ENCODE assay signal across 11 cellular contexts in the genomic region with DNA sequence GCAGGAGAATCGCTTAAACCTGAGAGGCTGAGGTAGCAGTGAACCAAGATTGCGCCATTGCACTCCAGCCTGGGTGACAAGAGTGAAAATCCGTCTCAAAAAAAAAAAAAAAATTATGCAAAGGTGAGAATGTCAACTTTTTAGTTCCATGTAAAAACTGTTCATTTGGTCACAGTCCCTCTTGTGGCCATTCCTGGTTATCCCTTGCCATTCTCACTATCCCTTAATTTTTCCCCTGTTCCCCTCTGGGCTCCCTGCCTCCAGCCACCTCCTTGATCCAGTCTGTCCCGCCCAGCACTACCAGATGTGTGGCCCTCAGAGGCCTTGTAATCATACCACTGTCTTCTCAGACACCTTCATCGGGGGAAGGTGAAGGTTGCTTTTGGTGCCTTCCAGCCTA. TPM values are rescaled to one million over a fixed set of nuclear protein-coding genes. Genes with fewer than 3 reads are reported as not detected.
A peak's percentile ranks its signal among the peaks of the same experiment; 100 is the strongest.
DNase-seq lines count a peak whose midpoint lies in the region; ATAC-seq and TF ChIP-seq lines count a peak whose summit lies in the region.
"Had no signal": no experiment of that assay in that cellular context is flagged by ENCODE, and none has a peak within 500 bp of the region (broad histone marks: within the 10 kb centered on the region; RNA-seq: fewer than 3 reads in every experiment).

No MANE protein-coding gene starts in this region.

- H3K27me3 ChIP-seq in neural progenitor cell = no peaks in the 10 kb centered on the region

- peaks cover 82% of the 10 kb centered on the region for H4K20me1 ChIP-seq in neural progenitor cell (ENCODE audit: low read depth)

- no peaks in the 10 kb centered on the region for H3K36me3 ChIP-seq in neural progenitor cell

- H3K36me3 Mint-ChIP-seq in HFFc6 (ENCODE audit: low read depth) (peaks cover 6% of the 10 kb centered on the region; the same call in 1 of the 2 replicates), neural progenitor cell (peaks cover 1% of the 10 kb centered on the region)

- H3K79me2 ChIP-seq in neural progenitor cell (ENCODE audit: low read depth) = peaks cover 93% of the 10 kb centered on the region

- DNase-seq in COR-L47 (lab: John Stamatoyannopoulos, UW) (peak; percentile 4), HFFc6 (no peak), choroid plexus epithelial cell (ENCODE audit: low read depth) (no peak), neural progenitor cell (ENCODE audit: low spot score) (peak; percentile 25), NCI-H1694 treated with DMSO at 0.1 percent for 48 hours (lab: John Stamatoyannopoulos, UW) (no peak)
- DNase-seq: activated CD4-positive, alpha-beta memory T cell treated with anti-CD3 and anti-CD28 coated beads for 36 hours; immature natural killer cell; retina had no signal

- no peak overlapping the region for H3K27ac ChIP-seq in neural progenitor cell
- H3K27ac ChIP-seq: coronary artery had no signal

- H3K4me3 Mint-ChIP-seq in HFFc6 (no peak overlapping the region), neural progenitor cell (peak overlapping the region; percentile 44)
- H3K4me3 Mint-ChIP-seq: activated CD4-positive, alpha-beta memory T cell treated with anti-CD3 and anti-CD28 coated beads for 36 hours; immature natural killer cell had no signal

- no peak overlapping the region for H3K4me2 ChIP-seq in neural progenitor cell

- H3K4me3 ChIP-seq in choroid plexus epithelial cell (ENCODE audit: low read depth, low read length) = no peak overlapping the region
- H3K4me3 ChIP-seq in neural progenitor cell = no peak overlapping the region
- H3K4me3 ChIP-seq: coronary artery had no signal

- no peaks in the 10 kb centered on the region for H3F3A ChIP-seq in neural progenitor cell (ENCODE audit: low read depth)

- no peak overlapping the region for H2AFZ ChIP-seq in neural progenitor cell (replicated peaks)

- H3K9me3 Mint-ChIP-seq in HFFc6 = no peaks in the 10 kb centered on the region
- H3K9me3 Mint-ChIP-seq in neural progenitor cell = no peaks in the 10 kb centered on the region
- H3K9me3 Mint-ChIP-seq: activated CD4-positive, alpha-beta memory T cell treated with anti-CD3 and anti-CD28 coated beads for 36 hours; immature natural killer cell had no signal

- H3K4me1 Mint-ChIP-seq in HFFc6 (ENCODE audit: low read depth) = peaks cover 51% of the 10 kb centered on the region
- no peaks in the 10 kb centered on the region for H3K4me1 Mint-ChIP-seq in neural progenitor cell

- H3K4me1 ChIP-seq in neural progenitor cell = no peaks in the 10 kb centered on the region

- H3K9ac ChIP-seq in neural progenitor cell = no peak overlapping the region

- ATAC-seq in GM18868 (IDR thresholded peaks at IDR 0.05; ENCODE audit: unreplicated experiment) (no peak), GM21529 (IDR thresholded peaks at IDR 0.05; ENCODE audit: unreplicated experiment) (no peak)

- no peaks in the 10 kb centered on the region; the same call in 1 of the 2 replicates for H3K27me3 Mint-ChIP-seq in HFFc6 (ENCODE audit: insufficient read depth)
- peaks cover 2% of the 10 kb centered on the region for H3K27me3 Mint-ChIP-seq in neural progenitor cell (ENCODE audit: insufficient read depth, low read depth)
- H3K27me3 Mint-ChIP-seq: activated CD4-positive, alpha-beta memory T cell treated with anti-CD3 and anti-CD28 coated beads for 36 hours had no signal

- peak; percentile 75 for TF ChIP-seq CTCF in HFFc6 (IDR thresholded peaks at IDR 0.05)
- TF ChIP-seq CTCF in choroid plexus epithelial cell (conservative IDR thresholded peaks at IDR 0.05; ENCODE audit: low read depth, low read length) = peak; percentile 51
- TF ChIP-seq CTCF in neural progenitor cell (IDR thresholded peaks at IDR 0.05) = peak; percentile 52

- H3K27ac Mint-ChIP-seq in HFFc6 = peak overlapping the region; percentile 3; the same call in 1 of the 2 replicates
- no peak overlapping the region for H3K27ac Mint-ChIP-seq in neural progenitor cell
- H3K27ac Mint-ChIP-seq: activated CD4-positive, alpha-beta memory T cell treated with anti-CD3 and anti-CD28 coated beads for 36 hours had no signal

- H3K9me3 ChIP-seq in neural progenitor cell (ENCODE audit: low read depth) = no peaks in the 10 kb centered on the region

RNA-seq across cellular contexts. Expression of a gene that starts 23.4 kb away (rescaled TPM):
- total RNA-seq in HFFc6 (2021; fragmentation: NEBNext Ultra II Directional; extraction: Animal tissue kit (Norgen Biotek cat#: 25700)) = 10 to 100 TPM; 58.6 to 67.0 (median 63.3) TPM
- 56.5 and 70.6 TPM in 2 replicates for total RNA-seq in neural progenitor cell (ENCODE audit: low replicate concordance)

RNA-seq across cellular contexts. Expression of a gene that starts 27.1 kb away (rescaled TPM):
- 10 to 100 TPM; 26.5 to 32.6 (median 30.9) TPM for total RNA-seq in HFFc6 (2021; fragmentation: NEBNext Ultra II Directional; extraction: Animal tissue kit (Norgen Biotek cat#: 25700))
- 15.4 and 18.3 TPM in 2 replicates for total RNA-seq in neural progenitor cell (ENCODE audit: low replicate concordance)

RNA-seq across cellular contexts. Expression of a gene that starts 48.6 kb away (rescaled TPM):
- total RNA-seq in HFFc6 (2021; fragmentation: NEBNext Ultra II Directional; extraction: Animal tissue kit (Norgen Biotek cat#: 25700)) = 10 to 100 TPM; 24.2 to 31.5 (median 27.2) TPM
- 21.6 and 28.8 TPM in 2 replicates for total RNA-seq in neural progenitor cell (ENCODE audit: low replicate concordance)

RNA-seq across cellular contexts. Expression of a gene that starts 50.5 kb away (rescaled TPM):
- total RNA-seq in HFFc6 (2021; fragmentation: NEBNext Ultra II Directional; extraction: Animal tissue kit (Norgen Biotek cat#: 25700)) = not detected
- total RNA-seq in neural progenitor cell (ENCODE audit: low replicate concordance) = 0.03 TPM in 1 of 2 replicates, not detected in the other
- total RNA-seq: activated CD4-positive, alpha-beta memory T cell treated with anti-CD3 and anti-CD28 coated beads for 36 hours had no signal

Comparison
In these comparisons a context has a peak if more than half of its experiments do, and no peak if none do; other contexts are left out.
1. DNase-seq: peak in COR-L47 (single experiment) and neural progenitor cell (single experiment); none in HFFc6 (single experiment), choroid plexus epithelial cell (single experiment) and NCI-H1694 treated with DMSO at 0.1 percent for 48 hours (single experiment).
2. Peak in every context shown above with its lines, with median percentiles within 50 percentile points of each other: CTCF ChIP-seq.